ENCODE assay signal across 10 cellular contexts in genomic region chr9:16039103-16039987, GRCh38.
DNase-seq lines count a peak whose midpoint lies in the region; ATAC-seq, FAIRE-seq and TF ChIP-seq lines count a peak whose summit lies in the region.
"Had no signal": no experiment of that assay in that cellular context is flagged by ENCODE, and none has a peak within 500 bp of the region (broad histone marks: within the 10 kb centered on the region; RNA-seq: fewer than 3 reads in every experiment).

No MANE protein-coding gene starts in this region.

- TF ChIP-seq RAD21 in GM12878 (IDR thresholded peaks at IDR 0.05; ENCODE audit: insufficient read depth, low read depth, low read length): peak; percentile 9; the same call in 1 of the 2 replicates

- DNase-seq in GM12878 (ENCODE audit: low read depth, low spot score): no peak
- DNase-seq in midbrain (lab: John Stamatoyannopoulos, UW): peak; percentile 2
- DNase-seq in T-helper 17 cell: no peak
- no peak for DNase-seq in A673 (ENCODE audit: low spot score)
- DNase-seq in effector CD8-positive, alpha-beta T cell (lab: John Stamatoyannopoulos, UW): no peak
- no peak for DNase-seq in left lung
- DNase-seq: immature natural killer cell had no signal

- POLR2A ChIA-PET in GM12878 (lab: Charles Lee): no interaction called here
- POLR2A ChIA-PET in A673 (lab: Charles Lee; ENCODE audit: low non-redundant PET): no interaction called here

- no peak overlapping the region for H3K4me3 Mint-ChIP-seq in T-helper 17 cell
- H3K4me3 Mint-ChIP-seq: immature natural killer cell had no signal

- CTCF ChIA-PET in GM12878 (lab: Yijun Ruan, JAX): interaction anchor here (0.6 to 5.4 kb wide), 13 partner anchors 10 to 99 kb away, joined by 3 to 41 read pairs (median 3); no protein-coding TSS in a partner anchor
- CTCF ChIA-PET in A673 (lab: Charles Lee): no interaction called here

- H4K20me1 ChIP-seq in GM12878 (ENCODE audit: control insufficient read depth, insufficient read depth): no peaks in the 10 kb centered on the region

- H3K4me1 ChIP-seq in GM12878 (ENCODE audit: control insufficient read depth, insufficient read depth, low read length): no peaks in the 10 kb centered on the region
- H3K4me1 ChIP-seq in A673 (ENCODE audit: insufficient read depth, low read length, poor library complexity, severe bottlenecking): peaks cover 21% of the 10 kb centered on the region
- H3K4me1 ChIP-seq in left lung: no peaks in the 10 kb centered on the region

- H3K27ac ChIP-seq in GM12878 (ENCODE audit: control insufficient read depth, insufficient read depth): no peak overlapping the region
- H3K27ac ChIP-seq in A673 (ENCODE audit: low read depth, low read length, poor library complexity, severe bottlenecking): no peak overlapping the region
- no peak overlapping the region for H3K27ac ChIP-seq in left lung

- no peak for FAIRE-seq in GM12878 (lab: Jason Lieb, UNC)
- FAIRE-seq: GM18507 had no signal

- TF ChIP-seq EP300 in GM12878 (IDR thresholded peaks at IDR 0.05; ENCODE audit: borderline replicate concordance in 1 of 2, control insufficient read depth in 1 of 2, low read depth in 2 of 2, low read length in 2 of 2): no peak

- no peak overlapping the region for H3K27ac Mint-ChIP-seq in T-helper 17 cell
- H3K27ac Mint-ChIP-seq: immature natural killer cell had no signal

- H3K4me1 Mint-ChIP-seq in T-helper 17 cell: no peaks in the 10 kb centered on the region

- H3K9me3 ChIP-seq in GM12878 (replicated peaks; ENCODE audit: control insufficient read depth, insufficient read depth, low read length): no peaks in the 10 kb centered on the region
- no peaks in the 10 kb centered on the region for H3K9me3 ChIP-seq in T-helper 17 cell (ENCODE audit: control insufficient read depth, low read length, poor library complexity, severe bottlenecking)
- H3K9me3 ChIP-seq in A673 (ENCODE audit: low read depth, low read length, poor library complexity, severe bottlenecking): no peaks in the 10 kb centered on the region
- no peaks in the 10 kb centered on the region for H3K9me3 ChIP-seq in left lung

- no peaks in the 10 kb centered on the region for H3K36me3 Mint-ChIP-seq in T-helper 17 cell (ENCODE audit: low read depth)
- H3K36me3 Mint-ChIP-seq: immature natural killer cell had no signal

- H3K36me3 ChIP-seq in GM12878 (ENCODE audit: control insufficient read depth in 2 of 2, insufficient read depth in 2 of 2, low read length in 1 of 2) (no peaks in the 10 kb centered on the region), A673 (ENCODE audit: insufficient read depth, low read length, poor library complexity, severe bottlenecking) (peaks cover 29% of the 10 kb centered on the region), left lung (no peaks in the 10 kb centered on the region)

- H3K27me3 Mint-ChIP-seq in T-helper 17 cell: no peaks in the 10 kb centered on the region

- SMC1A ChIA-PET in GM12878 (lab: Charles Lee; ENCODE audit: uncharacterized antibody, unreplicated experiment): interaction anchor here (1.2 to 1.8 kb wide), 4 partner anchors 26 to 244 kb away, joined by 3 to 4 read pairs (median 3); no protein-coding TSS in a partner anchor

- no peaks in the 10 kb centered on the region for H3K79me2 ChIP-seq in GM12878 (ENCODE audit: control insufficient read depth, insufficient read depth, low read length)

- H3K27me3 ChIP-seq in GM12878 (replicated peaks in 1 of 2; ENCODE audit: control insufficient read depth in 2 of 2, insufficient read depth in 2 of 2, low read length in 1 of 2) (no peaks in the 10 kb centered on the region; a peak in 1 of 4 replicates), A673 (replicated peaks; ENCODE audit: insufficient read depth, low read depth, low read length, poor library complexity) (no peaks in the 10 kb centered on the region), left lung (no peaks in the 10 kb centered on the region)

- intact Hi-C loops in GM12878 (cut with micrococcal nuclease; ENCODE audit: unreplicated experiment): loop anchor here (1.0 to 10.0 kb wide), 2 partner anchors 55 to 94 kb away; no protein-coding TSS in a partner anchor
- intact Hi-C loops in A673 (cut with micrococcal nuclease; ENCODE audit: unreplicated experiment): no loop called here
- intact Hi-C loops in left lung (cut with DNase I): no loop called here

- H2AFZ ChIP-seq in GM12878 (ENCODE audit: control insufficient read depth, low read depth, low read length): no peak overlapping the region

- RAD21 ChIA-PET in GM12878 (lab: Charles Lee; ENCODE audit: unreplicated experiment): no interaction called here

- H3K9ac ChIP-seq in GM12878 (ENCODE audit: control insufficient read depth, insufficient read depth, low read length): no peak overlapping the region

- H3K4me2 ChIP-seq in GM12878 (ENCODE audit: control insufficient read depth, insufficient read depth): no peak overlapping the region

- TF ChIP-seq CTCF in GM12873 (IDR thresholded peaks at IDR 0.05; ENCODE audit: insufficient read depth, low read depth, low read length, missing control alignments): peak; percentile 54
- TF ChIP-seq CTCF in GM12878 (IDR thresholded peaks at IDR 0.05 in 2 of 3, conservative IDR thresholded peaks at IDR 0.05 in 1 of 3; ENCODE audit: control insufficient read depth in 2 of 3, extremely low read depth in 1 of 3, insufficient read depth in 1 of 3, low read depth in 3 of 3, low read length in 3 of 3): peak; percentile 17 to 34 (median 31); a peak in 2 of 6 replicates
- TF ChIP-seq CTCF in A673 (conservative IDR thresholded peaks at IDR 0.05; ENCODE audit: low read depth, low read length): no peak
- no peak for TF ChIP-seq CTCF in left lung (IDR thresholded peaks at IDR 0.05)

- BruUV-seq in GM12878 (replicated peaks; lab: Mats Ljungman, UMichigan): no TSS peak
- no TSS peak for BruUV-seq in A673 (replicated peaks; lab: Mats Ljungman, UMichigan)

- no peak for TF ChIP-seq POLR2A in GM12878 (IDR thresholded peaks at IDR 0.05; ENCODE audit: low read depth, low read length)

- in situ Hi-C loops in GM12878 (cut with MboI): no loop called here

- ATAC-seq in HG03520 (IDR thresholded peaks at IDR 0.05; ENCODE audit: unreplicated experiment) (peak; percentile 63), GM12878 (peak; percentile 66), T-helper 17 cell (no peak), left lung (no peak)

- WGBS in GM12878 (ENCODE audit: insufficient coverage, insufficient replicate concordance, low lambda C conversion rate, missing lambda C conversion rate): 21% methylated on average over 12 of the region's 12 CpGs

- no peak overlapping the region for H3K4me3 ChIP-seq in GM12878
- no peak overlapping the region for H3K4me3 ChIP-seq in A673 (ENCODE audit: low read depth, low read length, poor library complexity, severe bottlenecking)
- no peak overlapping the region for H3K4me3 ChIP-seq in left lung

TF ChIP-seq in GM12878, 131 proteins besides CTCF, POLR2A, EP300 and RAD21:
- no peak for TF ChIP-seq CREB1 (IDR thresholded peaks at IDR 0.05; ENCODE audit: low read depth)

Comparison
In these comparisons a context has a peak if more than half of its experiments do, and no peak if none do; other contexts are left out.
1. CTCF ChIP-seq: peak in GM12873 (single experiment) and GM12878 (3 of 3); none in A673 (single experiment) and left lung (0 of 2).
2. ATAC-seq: peak in HG03520 (single experiment) and GM12878 (single experiment); none in T-helper 17 cell (single experiment) and left lung (single experiment).